ENCODE assay signal across 2 cellular contexts in genomic region chr19:50708179-50708879, GRCh38.
TF ChIP-seq lines count a peak whose summit lies in the region.

No MANE protein-coding gene starts in this region.

TF ChIP-seq in HepG2, 621 proteins besides CTCF, POLR2A, EP300 and RAD21:
- TF ChIP-seq MAX (IDR thresholded peaks at IDR 0.05) (no peak), ZKSCAN1 (IDR thresholded peaks at IDR 0.05; ENCODE audit: low read length) (0 out of 2 replicates have a peak, but pooled peaks have one; percentile 16)

TF ChIP-seq in GM12878, 131 proteins besides CTCF, POLR2A, EP300 and RAD21:
- TF ChIP-seq ZNF24 (IDR thresholded peaks at IDR 0.05) (peak; percentile 15; the same call in 1 of the 2 replicates), SRF (IDR thresholded peaks at IDR 0.05; ENCODE audit: low read depth in 2 of 2, low read length in 2 of 2) (no peak), CHD1 (IDR thresholded peaks at IDR 0.05; ENCODE audit: low read depth, low read length) (no peak), HDAC2 (IDR thresholded peaks at IDR 0.05) (no peak), FOXM1 (IDR thresholded peaks at IDR 0.05; ENCODE audit: low read depth, low read length) (no peak), ZBTB40 (IDR thresholded peaks at IDR 0.05; ENCODE audit: borderline replicate concordance) (no peak)
TF ChIP-seq in GM12878: peak in this region for 1.
